8 cellular contexts compared by ENCODE assay signal in genomic region chr1:156124557-156125483, GRCh38. TPM values are rescaled to one million over a fixed set of nuclear protein-coding genes. Genes with fewer than 3 reads are reported as not detected.
DNase-seq lines count a peak whose midpoint lies in the region; ATAC-seq and TF ChIP-seq lines count a peak whose summit lies in the region.

No MANE protein-coding gene starts in this region.

- TF ChIP-seq POLR2A in NB4 (IDR thresholded peaks at IDR 0.05; ENCODE audit: extremely low read depth, insufficient read length) (no peak), vagina (IDR thresholded peaks at IDR 0.05) (peak in 1 of 2 donors; percentile 27)

- intact Hi-C loops in Calu3 (cut with micrococcal nuclease; ENCODE audit: unreplicated experiment) (no loop called here), vagina (cut with DNase I) (no loop called here)

- H3K9me3 Mint-ChIP-seq in Calu3 (ENCODE audit: low read depth, unreplicated experiment) = no peaks in the 10 kb centered on the region
- H3K9me3 Mint-ChIP-seq in brain = no peaks in the 10 kb centered on the region
- no peaks in the 10 kb centered on the region for H3K9me3 Mint-ChIP-seq in mesothelial cell of epicardium

- no peak for TF ChIP-seq CTCF in Calu3 (IDR thresholded peaks at IDR 0.05; ENCODE audit: unreplicated experiment)
- TF ChIP-seq CTCF in NB4 (IDR thresholded peaks at IDR 0.05; ENCODE audit: low read depth, low read length) = no peak
- no peak for TF ChIP-seq CTCF in brain (conservative IDR thresholded peaks at IDR 0.05)
- TF ChIP-seq CTCF in mesothelial cell of epicardium (IDR thresholded peaks at IDR 0.05; ENCODE audit: unreplicated experiment) = no peak
- no peak for TF ChIP-seq CTCF in vagina (IDR thresholded peaks at IDR 0.05)

- peak overlapping the region; percentile 97 for H3K27ac ChIP-seq in vagina

- H3K4me3 ChIP-seq in NB4 (ENCODE audit: low read depth, low read length) (no peak overlapping the region), vagina (peak overlapping the region; percentile 100)

- ATAC-seq in GM18861 (IDR thresholded peaks at IDR 0.05; ENCODE audit: unreplicated experiment) (no peak), HG03432 (IDR thresholded peaks at IDR 0.05; ENCODE audit: unreplicated experiment) (no peak)

- H3K36me3 ChIP-seq in vagina = no peaks in the 10 kb centered on the region

- H3K9me3 ChIP-seq in vagina = no peaks in the 10 kb centered on the region

- DNase-seq in Calu3 (peak; percentile 78), NB4 (ENCODE audit: low read depth) (peak; percentile 87), mesothelial cell of epicardium (ENCODE audit: low spot score in 2 of 2, unreplicated experiment in 2 of 2) (no peak), vagina (ENCODE audit: extremely low spot score in 2 of 2) (no peak), NCI-H1092 treated with DMSO at 0.1 percent for 48 hours (lab: John Stamatoyannopoulos, UW) (no peak)

- H3K36me3 Mint-ChIP-seq in Calu3 (ENCODE audit: insufficient read depth, unreplicated experiment) = peaks cover 98% of the 10 kb centered on the region
- H3K36me3 Mint-ChIP-seq in brain = peaks cover 17% of the 10 kb centered on the region
- no peaks in the 10 kb centered on the region for H3K36me3 Mint-ChIP-seq in mesothelial cell of epicardium

- H3K4me1 Mint-ChIP-seq in Calu3 (ENCODE audit: low read depth, unreplicated experiment) = peaks cover 97% of the 10 kb centered on the region
- peaks cover 96% of the 10 kb centered on the region for H3K4me1 Mint-ChIP-seq in brain
- H3K4me1 Mint-ChIP-seq in mesothelial cell of epicardium = peaks cover 77% of the 10 kb centered on the region

- H3K4me1 ChIP-seq in vagina = peaks cover 100% of the 10 kb centered on the region

- BruUV-seq in Calu3 (replicated peaks; lab: Mats Ljungman, UMichigan) = no TSS peak

- H3K4me3 Mint-ChIP-seq in Calu3 (ENCODE audit: low read depth, unreplicated experiment) (peak overlapping the region; percentile 82), brain (peak overlapping the region; percentile 18 to 79 (median 58)), mesothelial cell of epicardium (no peak overlapping the region)

- H3K27me3 Mint-ChIP-seq in Calu3 (ENCODE audit: unreplicated experiment) = no peaks in the 10 kb centered on the region
- H3K27me3 Mint-ChIP-seq in brain = peaks cover 3% of the 10 kb centered on the region
- H3K27me3 Mint-ChIP-seq in mesothelial cell of epicardium (ENCODE audit: low read depth) = no peaks in the 10 kb centered on the region

- no peaks in the 10 kb centered on the region for H3K27me3 ChIP-seq in vagina

- peak overlapping the region; percentile 99 for H3K27ac Mint-ChIP-seq in Calu3 (ENCODE audit: unreplicated experiment)
- peak overlapping the region; percentile 86 to 100 (median 98) for H3K27ac Mint-ChIP-seq in brain
- H3K27ac Mint-ChIP-seq in mesothelial cell of epicardium = peak overlapping the region; percentile 99

- CTCF ChIA-PET in Calu3 (lab: Charles Lee) = interaction anchor here (1.2 to 11.1 kb wide), 3 partner anchors 9 to 93 kb away, joined by 4 to 356 read pairs (median 15); partner anchors contain the start of gene LMNA

RNA-seq across cellular contexts. Expression of gene LMNA, which starts 10.3 kb away (rescaled TPM):
- 499 and 514 TPM in 2 replicates for total RNA-seq in Calu3 (2022)
- polyA plus RNA-seq in brain (ENCODE audit: insufficient read depth, low read depth, low replicate concordance) = 55.1 TPM
- 91.7 to 96.9 TPM (median 92.4 TPM) in 3 replicates for total RNA-seq in mesothelial cell of epicardium
- total RNA-seq in vagina = 436 TPM

RNA-seq across cellular contexts. Expression of gene SEMA4A, which starts 28.6 kb away (rescaled TPM):
- total RNA-seq in Calu3 (2022) = 6.9 and 7.2 TPM in 2 replicates
- 6.6 TPM for polyA plus RNA-seq in brain (ENCODE audit: insufficient read depth, low read depth, low replicate concordance)
- total RNA-seq in mesothelial cell of epicardium = 18.7 to 21.0 TPM (median 19.8 TPM) in 3 replicates
- total RNA-seq in vagina = 18.7 TPM

RNA-seq across cellular contexts. Expression of gene MEX3A, which starts 42.6 kb away (rescaled TPM):
- total RNA-seq in Calu3 (2022) = 3.3 and 5.0 TPM in 2 replicates
- 91.7 TPM for polyA plus RNA-seq in brain (ENCODE audit: insufficient read depth, low read depth, low replicate concordance)
- 107 to 112 TPM (median 112 TPM) in 3 replicates for total RNA-seq in mesothelial cell of epicardium
- total RNA-seq in vagina = 1.2 TPM

Comparison
In these comparisons a context has a peak if more than half of its experiments do, and no peak if none do; other contexts are left out.
1. DNase-seq: peak in Calu3 (single experiment) and NB4 (single experiment); none in mesothelial cell of epicardium (0 of 2), vagina (0 of 2) and NCI-H1092 treated with DMSO at 0.1 percent for 48 hours (single experiment).
2. RNA of gene MEX3A, which starts 42.6 kb away (total RNA-seq): 107 to 112 TPM in mesothelial cell of epicardium; 3.3 to 5.0 TPM in Calu3 and 1.2 TPM in vagina (single experiment); every median in the first group is over 10 times any median in the second.
3. Peak in every context shown above with its lines, with median percentiles within 50 percentile points of each other: H3K27ac Mint-ChIP-seq.